11 cellular contexts compared by ENCODE assay signal in genomic region chr16:68732068-68732680, GRCh38. TPM values are rescaled to one million over a fixed set of nuclear protein-coding genes. Genes with fewer than 3 reads are reported as not detected.
A peak's percentile ranks its signal among the peaks of the same experiment; 100 is the strongest.
DNase-seq lines count a peak whose midpoint lies in the region; ATAC-seq and TF ChIP-seq lines count a peak whose summit lies in the region.
"Had no signal": no experiment of that assay in that cellular context is flagged by ENCODE, and none has a peak within 500 bp of the region (broad histone marks: within the 10 kb centered on the region; RNA-seq: fewer than 3 reads in every experiment).

No MANE protein-coding gene starts in this region.

- H3K27ac ChIP-seq in Peyer's patch: peak overlapping the region in 3 of 4 donors; percentile 55 to 80 (median 68)
- peak overlapping the region; percentile 19 for H3K27ac ChIP-seq in iPS-18a (ENCODE audit: low read length)

- no peak overlapping the region for H3K27ac Mint-ChIP-seq in stimulated activated memory B cell treated with anti-CD40 and anti-IgM and Interleukin-4, amounts not matched to agents 10 μg/mL and 1 μg/mL and 100 μg/mL, for 72 hours
- H3K27ac Mint-ChIP-seq: activated naive CD8-positive, alpha-beta T cell treated with anti-CD3 and anti-CD28 coated beads for 36 hours had no signal

- DNase-seq in NCI-H510A treated with DMSO at 0.1 percent for 48 hours (lab: John Stamatoyannopoulos, UW) (peak; percentile 26), NCI-H510A (lab: John Stamatoyannopoulos, UW) (no peak), Peyer's patch (peak in 2 of 3 donors; percentile 87 to 88), ureter (ENCODE audit: low spot score) (peak; percentile 70), dedifferentiated amniotic fluid mesenchymal stem cell (ENCODE audit: extremely low spot score) (no peak)
- DNase-seq: activated naive CD8-positive, alpha-beta T cell treated with anti-CD3 and anti-CD28 coated beads for 36 hours; AML-193; T-helper 1 cell had no signal

- H3K36me3 ChIP-seq in Peyer's patch: no peaks in the 10 kb centered on the region
- no peaks in the 10 kb centered on the region for H3K36me3 ChIP-seq in iPS-18a (ENCODE audit: control insufficient read depth, low read depth, low read length)

- peaks cover 39% of the 10 kb centered on the region for H3K27me3 Mint-ChIP-seq in stimulated activated memory B cell treated with anti-CD40 and anti-IgM and Interleukin-4, amounts not matched to agents 10 μg/mL and 1 μg/mL and 100 μg/mL, for 72 hours

- H3K4me1 ChIP-seq in Peyer's patch (peaks cover 0 to 7% (median 2%) of the 10 kb centered on the region in 4 donors), iPS-18a (ENCODE audit: control insufficient read depth, low read depth, low read length) (peaks cover 18% of the 10 kb centered on the region)

- H3K9ac ChIP-seq in iPS-18a (ENCODE audit: low read length): peak overlapping the region; percentile 14

- H3K9me3 Mint-ChIP-seq in stimulated activated memory B cell treated with anti-CD40 and anti-IgM and Interleukin-4, amounts not matched to agents 10 μg/mL and 1 μg/mL and 100 μg/mL, for 72 hours: no peaks in the 10 kb centered on the region
- H3K9me3 Mint-ChIP-seq: activated naive CD8-positive, alpha-beta T cell treated with anti-CD3 and anti-CD28 coated beads for 36 hours had no signal

- H3K4me1 Mint-ChIP-seq in stimulated activated memory B cell treated with anti-CD40 and anti-IgM and Interleukin-4, amounts not matched to agents 10 μg/mL and 1 μg/mL and 100 μg/mL, for 72 hours: peaks cover 7% of the 10 kb centered on the region

- no peak for TF ChIP-seq POLR2A in Peyer's patch (IDR thresholded peaks at IDR 0.05)

- no peak for TF ChIP-seq CTCF in Peyer's patch (IDR thresholded peaks at IDR 0.05)

- H3K9me3 ChIP-seq in Peyer's patch (peaks cover 0 to 4% (median 0%) of the 10 kb centered on the region in 4 donors), iPS-18a (ENCODE audit: control insufficient read depth, low read depth, low read length) (no peaks in the 10 kb centered on the region)

- H3K36me3 Mint-ChIP-seq in stimulated activated memory B cell treated with anti-CD40 and anti-IgM and Interleukin-4, amounts not matched to agents 10 μg/mL and 1 μg/mL and 100 μg/mL, for 72 hours: no peaks in the 10 kb centered on the region
- H3K36me3 Mint-ChIP-seq: activated naive CD8-positive, alpha-beta T cell treated with anti-CD3 and anti-CD28 coated beads for 36 hours had no signal

- H3K4me3 ChIP-seq in Peyer's patch: no peak overlapping the region
- peak overlapping the region; percentile 1 for H3K4me3 ChIP-seq in iPS-18a (ENCODE audit: low read length)

- H3K27me3 ChIP-seq in Peyer's patch (no peaks in the 10 kb centered on the region), iPS-18a (ENCODE audit: control insufficient read depth, insufficient read depth, low read length) (no peaks in the 10 kb centered on the region)

- no peak overlapping the region for H3K4me3 Mint-ChIP-seq in stimulated activated memory B cell treated with anti-CD40 and anti-IgM and Interleukin-4, amounts not matched to agents 10 μg/mL and 1 μg/mL and 100 μg/mL, for 72 hours
- H3K4me3 Mint-ChIP-seq: activated naive CD8-positive, alpha-beta T cell treated with anti-CD3 and anti-CD28 coated beads for 36 hours had no signal

- ATAC-seq in stimulated activated memory B cell treated with anti-CD40 and anti-IgM and Interleukin-4, amounts not matched to agents 10 μg/mL and 1 μg/mL and 100 μg/mL, for 72 hours: no peak
- ATAC-seq in HG03095 (IDR thresholded peaks at IDR 0.05; ENCODE audit: unreplicated experiment): no peak

RNA-seq across cellular contexts. Expression of gene CDH1, which starts 4.9 kb away (rescaled TPM):
- total RNA-seq in Peyer's patch (100 to 1,000 TPM in 3 of 4 donors, 10 to 100 TPM in 1; 56.9 to 612 (median 429) TPM), ureter (428 TPM)

Comparison
In these comparisons a context has a peak if more than half of its experiments do, and no peak if none do; other contexts are left out.
1. DNase-seq: peak in NCI-H510A treated with DMSO at 0.1 percent for 48 hours (single experiment), Peyer's patch (2 of 3) and ureter (single experiment); none in NCI-H510A (single experiment) and dedifferentiated amniotic fluid mesenchymal stem cell (single experiment).